In the genomic region with DNA sequence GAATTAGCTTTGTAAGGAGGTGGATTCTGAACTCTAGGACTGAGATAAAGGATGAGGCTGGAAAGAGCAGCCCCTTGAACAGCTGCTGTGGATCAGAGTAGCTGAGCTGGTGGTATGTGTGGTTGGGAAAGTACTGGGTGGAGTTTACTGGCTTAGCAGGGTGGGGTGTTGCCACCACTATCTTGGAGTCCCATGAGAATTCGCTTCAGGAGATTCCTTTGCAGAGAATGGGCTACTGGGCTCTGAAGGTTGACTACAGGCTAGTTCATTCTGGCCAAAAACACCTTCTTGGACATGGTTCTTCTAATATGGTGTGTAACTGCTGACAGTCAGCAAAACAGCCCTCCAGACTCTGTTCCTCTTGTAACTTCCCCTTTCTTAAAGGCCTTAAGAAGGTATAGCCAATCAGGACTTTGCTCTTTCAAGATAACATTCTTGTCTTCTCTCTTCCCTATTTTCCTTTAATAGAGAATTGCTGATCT, we compare ENCODE assay signal across 8 cellular contexts. TPM values are rescaled to one million over a fixed set of nuclear protein-coding genes. Genes with fewer than 3 reads are reported as not detected.
A peak's percentile ranks its signal among the peaks of the same experiment; 100 is the strongest.
DNase-seq lines count a peak whose midpoint lies in the region; ATAC-seq, FAIRE-seq and TF ChIP-seq lines count a peak whose summit lies in the region.

No MANE protein-coding gene starts in this region.

- H3K36me3 Mint-ChIP-seq in progenitor cell of endocrine pancreas (ENCODE audit: insufficient read depth) = peaks cover 5% of the 10 kb centered on the region

- H3K36me3 ChIP-seq in DND-41 (ENCODE audit: insufficient read depth, low read length) (peaks cover 9% of the 10 kb centered on the region; the same call in 1 of the 2 replicates), MM.1S (replicated peaks; ENCODE audit: insufficient read depth, low read length) (no peaks in the 10 kb centered on the region), vagina (no peaks in the 10 kb centered on the region)

- H3K4me3 ChIP-seq in DND-41 (ENCODE audit: low read depth in 1 of 2, low read length in 2 of 2) (no peak overlapping the region), MM.1S (ENCODE audit: low read length) (no peak overlapping the region), fibroblast of pulmonary artery (replicated peaks; ENCODE audit: low read depth, low read length) (no peak overlapping the region), vagina (no peak overlapping the region)

- no peak overlapping the region; the same call in 1 of the 2 replicates for H3K4me2 ChIP-seq in DND-41 (ENCODE audit: insufficient read depth, low read length)
- 0 out of 2 replicates have a peak overlapping the region, but pooled peaks have one; percentile 2 for H3K4me2 ChIP-seq in MM.1S (ENCODE audit: low read depth, low read length)

- H3K27me3 ChIP-seq in DND-41 (ENCODE audit: insufficient read depth, low read length, poor library complexity) (no peaks in the 10 kb centered on the region), MM.1S (replicated peaks; ENCODE audit: insufficient read depth, low read length) (no peaks in the 10 kb centered on the region), vagina (no peaks in the 10 kb centered on the region)

- H3K9me3 Mint-ChIP-seq in progenitor cell of endocrine pancreas (ENCODE audit: low read depth) = no peaks in the 10 kb centered on the region

- H3K9me3 ChIP-seq in DND-41 (ENCODE audit: insufficient read depth, low read length, severe bottlenecking) = no peaks in the 10 kb centered on the region
- no peaks in the 10 kb centered on the region for H3K9me3 ChIP-seq in MM.1S (replicated peaks; ENCODE audit: insufficient read depth, low read length)
- no peaks in the 10 kb centered on the region for H3K9me3 ChIP-seq in vagina

- H3F3A ChIP-seq in MM.1S (ENCODE audit: insufficient read depth, low read length) = peaks cover 10% of the 10 kb centered on the region

- no peak for TF ChIP-seq POLR2A in vagina (IDR thresholded peaks at IDR 0.05)

- ATAC-seq in DND-41 (ENCODE audit: insufficient read depth, low read depth) (peak; percentile 29; the same call in 1 of the 3 replicates), GM21423 (IDR thresholded peaks at IDR 0.05; ENCODE audit: unreplicated experiment) (peak; percentile 57), HG03521 (IDR thresholded peaks at IDR 0.05; ENCODE audit: unreplicated experiment) (no peak)

- peaks cover 14% of the 10 kb centered on the region for H3K4me1 Mint-ChIP-seq in progenitor cell of endocrine pancreas (ENCODE audit: low read depth)

- no peaks in the 10 kb centered on the region for H3K27me3 Mint-ChIP-seq in progenitor cell of endocrine pancreas

- H2AFZ ChIP-seq in DND-41 (ENCODE audit: low read depth, low read length) (no peak overlapping the region), MM.1S (ENCODE audit: low read length) (no peak overlapping the region)

- DNase-seq in DND-41 = peak; percentile 28
- peak; percentile 24 for DNase-seq in MM.1S
- DNase-seq in fibroblast of pulmonary artery (ENCODE audit: low read depth) = peak; percentile 73
- no peak for DNase-seq in vagina (ENCODE audit: extremely low spot score in 2 of 2)
- no peak for DNase-seq in urothelium cell line (ENCODE audit: low spot score)
- DNase-seq in progenitor cell of endocrine pancreas (ENCODE audit: low spot score, unreplicated experiment) = no peak

- H3K4me3 Mint-ChIP-seq in progenitor cell of endocrine pancreas (ENCODE audit: low read depth) = no peak overlapping the region

- TF ChIP-seq CTCF in DND-41 (IDR thresholded peaks at IDR 0.05; ENCODE audit: borderline replicate concordance, extremely low read depth, low read length, poor library complexity, severe bottlenecking) = no peak
- no peak for TF ChIP-seq CTCF in MM.1S (IDR thresholded peaks at IDR 0.05; ENCODE audit: low read length)
- TF ChIP-seq CTCF in fibroblast of pulmonary artery (IDR thresholded peaks at IDR 0.05; ENCODE audit: low read length, missing control alignments) = no peak
- TF ChIP-seq CTCF in vagina (IDR thresholded peaks at IDR 0.05) = no peak
- no peak for TF ChIP-seq CTCF in progenitor cell of endocrine pancreas (IDR thresholded peaks at IDR 0.05; ENCODE audit: unreplicated experiment)

- H4K20me1 ChIP-seq in DND-41 (ENCODE audit: insufficient read depth, low read length) (peaks cover 74% of the 10 kb centered on the region), MM.1S (ENCODE audit: insufficient read depth, low read length) (no peaks in the 10 kb centered on the region; the same call in 1 of the 2 replicates)

- H3K27ac ChIP-seq in DND-41 (ENCODE audit: low read length) (peak overlapping the region; percentile 46; the same call in 1 of the 2 replicates), MM.1S (ENCODE audit: low read length) (peak overlapping the region; percentile 1; the same call in 1 of the 2 replicates), vagina (no peak overlapping the region)

- peaks cover 31% of the 10 kb centered on the region for H3K4me1 ChIP-seq in DND-41 (ENCODE audit: insufficient read depth, low read length)
- H3K4me1 ChIP-seq in MM.1S (ENCODE audit: low read length) = peaks cover 23% of the 10 kb centered on the region
- peaks cover 21% of the 10 kb centered on the region for H3K4me1 ChIP-seq in vagina

- H3K79me2 ChIP-seq in DND-41 (ENCODE audit: insufficient read depth, low read length) (peaks cover 93% of the 10 kb centered on the region), MM.1S (ENCODE audit: low read length) (peaks cover 82% of the 10 kb centered on the region)

- H3K9me2 ChIP-seq in MM.1S (replicated peaks; ENCODE audit: insufficient read depth, low read length) = no peaks in the 10 kb centered on the region

- H3K27ac Mint-ChIP-seq in progenitor cell of endocrine pancreas = no peak overlapping the region

- FAIRE-seq in urothelium cell line (lab: Jason Lieb, UNC) = no peak

- intact Hi-C loops in vagina (cut with DNase I) = no loop called here

- H3K9ac ChIP-seq in DND-41 (ENCODE audit: low read depth, low read length) (no peak overlapping the region), MM.1S (ENCODE audit: low read length) (no peak overlapping the region)

RNA-seq across cellular contexts. Expression of gene TET3, which starts 52.7 kb away (rescaled TPM):
- 12.3 TPM for total RNA-seq in vagina
- total RNA-seq in progenitor cell of endocrine pancreas = 38.2 and 40.7 TPM in 2 replicates

Comparison
In these comparisons a context has a peak if more than half of its experiments do, and no peak if none do; other contexts are left out.
1. DNase-seq: peak in DND-41 (single experiment), MM.1S (single experiment) and fibroblast of pulmonary artery (single experiment); none in vagina (0 of 2), urothelium cell line (single experiment) and progenitor cell of endocrine pancreas (single experiment).